Comparison of ENCODE assay signal across 16 cellular contexts in the genomic region with DNA sequence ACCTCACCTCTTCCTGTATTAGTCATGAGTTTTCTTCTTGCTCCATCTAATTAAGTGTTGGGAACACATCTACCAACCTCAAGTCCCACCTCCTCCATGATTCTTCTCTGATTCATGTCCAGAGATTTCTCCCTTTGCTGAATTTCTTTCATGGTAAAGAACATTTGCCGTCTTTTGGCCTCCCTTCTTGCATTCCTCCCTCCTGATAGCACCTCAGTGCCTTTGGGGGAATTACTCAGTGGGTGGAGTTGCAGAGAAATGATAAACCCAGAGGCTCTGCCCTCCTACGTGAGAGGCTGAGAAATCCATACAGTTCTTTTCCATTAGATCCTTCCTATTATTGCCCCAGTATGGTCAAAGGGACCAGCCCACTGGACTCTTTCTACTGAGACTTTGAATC.
DNase-seq lines count a peak whose midpoint lies in the region; ATAC-seq and TF ChIP-seq lines count a peak whose summit lies in the region.
"Had no signal": no experiment of that assay in that cellular context is flagged by ENCODE, and none has a peak within 500 bp of the region (broad histone marks: within the 10 kb centered on the region; RNA-seq: fewer than 3 reads in every experiment).

No MANE protein-coding gene starts in this region.

- peaks cover 6% of the 10 kb centered on the region for H3K36me3 Mint-ChIP-seq in MCF 10A (ENCODE audit: insufficient read depth, unreplicated experiment)

- no peaks in the 10 kb centered on the region for H3K9me3 ChIP-seq in breast epithelium
- H3K9me3 ChIP-seq: ascending aorta, thoracic aorta had no signal

- ATAC-seq in GM21515 (IDR thresholded peaks at IDR 0.05; ENCODE audit: unreplicated experiment) (no peak), GM18909 (IDR thresholded peaks at IDR 0.05; ENCODE audit: poor library complexity, unreplicated experiment) (no peak)

- no peaks in the 10 kb centered on the region for H3K4me1 ChIP-seq in breast epithelium

- POLR2A ChIA-PET in MCF 10A (lab: Yijun Ruan, JAX) = interaction anchor here (0.6 to 2.1 kb wide), 7 partner anchors 9 to 1328 kb away, joined by 3 to 10 read pairs (median 3); no protein-coding TSS in a partner anchor

- H3K4me3 Mint-ChIP-seq in MCF 10A (ENCODE audit: unreplicated experiment) = peak overlapping the region; percentile 30
- H3K4me3 Mint-ChIP-seq: activated CD4-positive, alpha-beta T cell treated with anti-CD3 and anti-CD28 coated beads, Interleukin-2, amount 10 ng/mL, durations not matched to agents 24 days and 14 days; activated T-helper 1 cell treated with anti-CD3 and anti-CD28 coated beads, Interleukin-12 subunit alpha, Interleukin-12 subunit beta, Interleukin-2, Interleukin-4 antibody, amounts not matched to agents 30 ng/mL and 10 ng/mL and 1 ng/mL, durations not matched to agents 14 hours and 24 hours and 36 hours had no signal

- no peak overlapping the region for H3K4me3 ChIP-seq in breast epithelium
- H3K4me3 ChIP-seq: ascending aorta, thoracic aorta had no signal

- no TSS peak for BruUV-seq in MCF 10A (replicated peaks; lab: Mats Ljungman, UMichigan)

- H3K27ac ChIP-seq in breast epithelium = no peak overlapping the region
- H3K27ac ChIP-seq: 22Rv1, ascending aorta, thoracic aorta had no signal

- no peaks in the 10 kb centered on the region for H3K27me3 Mint-ChIP-seq in MCF 10A (ENCODE audit: insufficient read depth, unreplicated experiment)
- H3K27me3 Mint-ChIP-seq: activated CD4-positive, alpha-beta T cell treated with anti-CD3 and anti-CD28 coated beads, Interleukin-2, amount 10 ng/mL, durations not matched to agents 24 days and 14 days had no signal

- H3K36me3 ChIP-seq in breast epithelium = no peaks in the 10 kb centered on the region
- H3K36me3 ChIP-seq: ascending aorta, thoracic aorta had no signal

- CTCF ChIA-PET in MCF 10A (lab: Yijun Ruan, JAX) = no interaction called here

- DNase-seq in MCF 10A (ENCODE audit: unreplicated experiment) (peak; percentile 80), breast epithelium (ENCODE audit: low spot score in 2 of 2) (no peak), T1000 (lab: John Stamatoyannopoulos, UW) (peak; percentile 41), fibroblast of the conjunctiva (ENCODE audit: low read depth) (peak; percentile 29), T-helper 2 cell (no peak)
- no peak for DNase-seq in effector CD4-positive, alpha-beta T cell
- DNase-seq: activated CD4-positive, alpha-beta T cell treated with anti-CD3 and anti-CD28 coated beads, Interleukin-2, amount 10 ng/mL, durations not matched to agents 24 days and 14 days; midbrain; MV-4-11; occipital lobe had no signal

- H3K4me1 Mint-ChIP-seq in MCF 10A (ENCODE audit: insufficient read depth, unreplicated experiment) = peaks cover 56% of the 10 kb centered on the region
- H3K4me1 Mint-ChIP-seq: activated CD4-positive, alpha-beta T cell treated with anti-CD3 and anti-CD28 coated beads, Interleukin-2, amount 10 ng/mL, durations not matched to agents 24 days and 14 days had no signal

- no peak for TF ChIP-seq POLR2A in breast epithelium (IDR thresholded peaks at IDR 0.05)

- intact Hi-C loops in MCF 10A (cut with micrococcal nuclease) (loop anchor here (2.0 kb wide), 1 partner anchor 91 kb away; no protein-coding TSS in a partner anchor), breast epithelium (cut with DNase I; ENCODE audit: low total_unique reads) (no loop called here)

- peaks cover 7% of the 10 kb centered on the region for H3K9me3 Mint-ChIP-seq in MCF 10A (ENCODE audit: unreplicated experiment)
- H3K9me3 Mint-ChIP-seq: activated CD4-positive, alpha-beta T cell treated with anti-CD3 and anti-CD28 coated beads, Interleukin-2, amount 10 ng/mL, durations not matched to agents 24 days and 14 days; activated T-helper 1 cell treated with anti-CD3 and anti-CD28 coated beads, Interleukin-12 subunit alpha, Interleukin-12 subunit beta, Interleukin-2, Interleukin-4 antibody, amounts not matched to agents 30 ng/mL and 10 ng/mL and 1 ng/mL, durations not matched to agents 14 hours and 24 hours and 36 hours had no signal

- H3K27me3 ChIP-seq in breast epithelium = no peaks in the 10 kb centered on the region
- H3K27me3 ChIP-seq: ascending aorta had no signal

- peak overlapping the region; percentile 65 for H3K27ac Mint-ChIP-seq in MCF 10A (ENCODE audit: low read depth, unreplicated experiment)
- H3K27ac Mint-ChIP-seq: activated CD4-positive, alpha-beta T cell treated with anti-CD3 and anti-CD28 coated beads, Interleukin-2, amount 10 ng/mL, durations not matched to agents 24 days and 14 days; activated T-helper 1 cell treated with anti-CD3 and anti-CD28 coated beads, Interleukin-12 subunit alpha, Interleukin-12 subunit beta, Interleukin-2, Interleukin-4 antibody, amounts not matched to agents 30 ng/mL and 10 ng/mL and 1 ng/mL, durations not matched to agents 14 hours and 24 hours and 36 hours had no signal

- TF ChIP-seq CTCF in MCF 10A (IDR thresholded peaks at IDR 0.05; ENCODE audit: unreplicated experiment) (no peak), breast epithelium (IDR thresholded peaks at IDR 0.05) (no peak)

Comparison
In these comparisons a context has a peak if more than half of its experiments do, and no peak if none do; other contexts are left out.
1. DNase-seq: peak in MCF 10A (single experiment), T1000 (single experiment) and fibroblast of the conjunctiva (single experiment); none in breast epithelium (0 of 2), T-helper 2 cell (0 of 5) and effector CD4-positive, alpha-beta T cell (single experiment).